9 cellular contexts compared by ENCODE assay signal in the genomic region with DNA sequence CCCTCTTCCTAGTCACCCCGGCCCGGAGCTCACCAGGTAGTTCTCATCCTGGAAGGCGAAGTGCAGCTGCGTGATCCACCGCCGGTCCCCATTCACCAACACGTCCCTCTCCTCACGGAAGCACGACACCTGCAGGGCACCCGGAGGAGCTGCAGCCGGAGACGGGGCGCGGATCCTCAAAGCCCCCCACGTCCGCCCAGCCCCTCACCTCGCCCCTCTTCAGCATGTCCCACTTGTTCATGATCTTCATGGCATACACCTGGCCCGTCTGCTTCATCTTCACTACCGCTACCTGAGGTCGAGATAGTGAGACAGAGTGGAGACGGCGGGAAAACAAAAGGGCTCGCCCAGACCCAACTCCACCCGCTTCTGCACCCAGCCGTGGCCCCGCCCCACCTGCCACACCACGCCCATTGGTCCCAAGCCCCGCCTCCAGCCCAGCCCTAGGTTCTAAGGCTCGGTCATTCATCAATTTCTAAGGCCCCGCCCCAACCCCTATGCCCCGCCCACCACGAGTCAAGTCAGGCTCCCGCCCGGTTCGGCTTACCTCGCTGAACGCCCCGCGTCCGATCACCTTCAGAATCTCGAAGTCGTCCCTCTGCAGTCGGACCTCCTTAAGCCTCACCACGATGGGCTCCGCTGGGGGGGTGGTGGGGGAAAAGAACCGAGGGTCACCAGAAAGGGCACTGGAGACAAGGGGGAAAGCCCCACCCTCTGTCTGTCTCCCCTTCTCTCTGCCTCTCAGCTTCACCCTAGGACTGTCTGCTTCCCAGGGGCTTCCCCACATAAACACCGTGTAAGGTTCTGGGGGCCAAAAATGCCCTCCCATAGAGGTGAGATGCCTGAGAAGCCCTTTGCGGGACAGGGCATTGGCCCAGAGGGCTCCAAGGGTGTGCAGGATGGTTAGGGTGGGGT. TPM values are rescaled to one million over a fixed set of nuclear protein-coding genes. Genes with fewer than 3 reads are reported as not detected.
DNase-seq lines count a peak whose midpoint lies in the region; ATAC-seq and TF ChIP-seq lines count a peak whose summit lies in the region.
"Had no signal": no experiment of that assay in that cellular context is flagged by ENCODE, and none has a peak within 500 bp of the region (broad histone marks: within the 10 kb centered on the region; RNA-seq: fewer than 3 reads in every experiment).

No MANE protein-coding gene starts in this region.

- H3K27ac Mint-ChIP-seq in CD8-positive, alpha-beta memory T cell: peak overlapping the region in 5 of 8 donors; percentile 0 to 84 (median 67)
- H3K27ac Mint-ChIP-seq in T-cell: peak overlapping the region in 1 of 2 donors; percentile 80

- H3K4me1 ChIP-seq in CD8-positive, alpha-beta memory T cell (ENCODE audit: insufficient read depth, low read length): peaks cover 20% of the 10 kb centered on the region
- peaks cover 8% of the 10 kb centered on the region; the same call in 1 of the 2 replicates for H3K4me1 ChIP-seq in iPS DF 6.9 (ENCODE audit: control insufficient read depth, insufficient read depth, low read length)

- CTCF ChIA-PET in CD8-positive, alpha-beta memory T cell (lab: Charles Lee): interaction anchor here (1.0 to 2.4 kb wide), 6 partner anchors 10 to 69 kb away, joined by 3 to 15 read pairs (median 4); a partner anchor contains a TSS
- CTCF ChIA-PET in T-cell (lab: Charles Lee): interaction anchor here (0.5 to 1.2 kb wide), 6 partner anchors 10 to 662 kb away, joined by 3 to 20 read pairs (median 4); a partner anchor contains a TSS

- H3K4me3 ChIP-seq in CD8-positive, alpha-beta memory T cell (ENCODE audit: low read length): peak overlapping the region; percentile 46
- H3K4me3 ChIP-seq in LNCaP clone FGC (ENCODE audit: low read depth, low read length) (peak overlapping the region; percentile 26), iPS DF 6.9 (ENCODE audit: low read length) (peak overlapping the region; percentile 41; the same call in 1 of the 2 replicates)

- POLR2A ChIA-PET in CD8-positive, alpha-beta memory T cell (lab: Charles Lee): interaction anchor here (1.2 kb wide), 1 partner anchor 10 kb away, joined by 14 read pairs; a partner anchor contains a TSS
- POLR2A ChIA-PET in T-cell (lab: Charles Lee): no interaction called here

- ATAC-seq in GM21447 (IDR thresholded peaks at IDR 0.05; ENCODE audit: unreplicated experiment) (peak; percentile 85), T-cell (replicated peaks in 1 of 4) (peak; percentile 77 to 88 (median 81))

- WGBS in iPS DF 6.9 (ENCODE audit: insufficient coverage, insufficient read length): no CpG with 5 or more reads among the region's 48 CpGs

- no peak overlapping the region for H3K27ac ChIP-seq in CD8-positive, alpha-beta memory T cell (ENCODE audit: low read depth, low read length)
- H3K27ac ChIP-seq in iPS DF 6.9 (ENCODE audit: low read length): no peak overlapping the region

- peaks cover 11 to 21% of the 10 kb centered on the region in 2 donors for H3K27me3 Mint-ChIP-seq in CD8-positive, alpha-beta memory T cell
- H3K27me3 Mint-ChIP-seq in T-cell: peaks cover 13 to 28% of the 10 kb centered on the region in 2 donors

- peaks cover 18 to 24% (median 18%) of the 10 kb centered on the region in 3 donors for H3K4me1 Mint-ChIP-seq in CD8-positive, alpha-beta memory T cell
- peaks cover 21 to 24% (median 23%) of the 10 kb centered on the region in 3 donors for H3K4me1 Mint-ChIP-seq in T-cell

- no peaks in the 10 kb centered on the region for H3K9me3 ChIP-seq in CD8-positive, alpha-beta memory T cell (ENCODE audit: low read length)
- no peaks in the 10 kb centered on the region for H3K9me3 ChIP-seq in iPS DF 6.9 (ENCODE audit: control insufficient read depth, insufficient read depth, low read length)

- peak; percentile 62 for TF ChIP-seq CTCF in LNCaP clone FGC (IDR thresholded peaks at IDR 0.05; ENCODE audit: control insufficient read depth, extremely low read depth, insufficient read depth)

- H3K27me3 ChIP-seq in CD8-positive, alpha-beta memory T cell (ENCODE audit: insufficient read depth, low read length, poor library complexity, severe bottlenecking): peaks cover 5% of the 10 kb centered on the region
- H3K27me3 ChIP-seq in iPS DF 6.9 (ENCODE audit: control insufficient read depth, insufficient read depth, low read length): no peaks in the 10 kb centered on the region

- DNase-seq in CD8-positive, alpha-beta memory T cell: peak; percentile 60 to 83 (median 81)
- DNase-seq in LNCaP clone FGC (ENCODE audit: low read depth) (peak; percentile 39), T-cell (peak; percentile 38 to 84 (median 70)), iPS DF 6.9 (ENCODE audit: low read depth, low spot score) (no peak), superior temporal gyrus (ENCODE audit: extremely low spot score) (no peak)
- DNase-seq in activated naive CD8-positive, alpha-beta T cell treated with anti-CD3 and anti-CD28 coated beads, Interleukin-2, amount 50 U/mL, for 16 hours (ENCODE audit: low read depth, low spot score): peak; percentile 64
- peak; percentile 77 to 95 for DNase-seq in stimulated activated CD4-positive, alpha-beta T cell treated with anti-CD3 and anti-CD28 coated beads, Interleukin-12 subunit alpha, Interleukin-12 subunit beta, amount 100 ng/mL, for 24 hours (ENCODE audit: low read depth in 2 of 2)

- H3K9me3 Mint-ChIP-seq in CD8-positive, alpha-beta memory T cell: no peaks in the 10 kb centered on the region
- no peaks in the 10 kb centered on the region for H3K9me3 Mint-ChIP-seq in T-cell

- H3K36me3 Mint-ChIP-seq in CD8-positive, alpha-beta memory T cell: peaks cover 2 to 26% (median 14%) of the 10 kb centered on the region in 3 donors
- H3K36me3 Mint-ChIP-seq in T-cell: peaks cover 15% of the 10 kb centered on the region

- H3K4me3 Mint-ChIP-seq in CD8-positive, alpha-beta memory T cell: peak overlapping the region in 6 of 7 donors; percentile 78 to 93 (median 84)
- peak overlapping the region; percentile 67 to 77 (median 68) for H3K4me3 Mint-ChIP-seq in T-cell

- no peaks in the 10 kb centered on the region for H3K36me3 ChIP-seq in CD8-positive, alpha-beta memory T cell (ENCODE audit: insufficient read depth, low read length)
- peaks cover 5% of the 10 kb centered on the region; the same call in 1 of the 2 replicates for H3K36me3 ChIP-seq in iPS DF 6.9 (ENCODE audit: control insufficient read depth, insufficient read depth, low read length)

RNA-seq across cellular contexts. Expression of a gene that starts 2.8 kb away (rescaled TPM):
- 10 to 100 TPM; 27.1 to 28.2 TPM for total RNA-seq in CD8-positive, alpha-beta memory T cell
- 1.6 TPM for polyA plus RNA-seq in CD8-positive, alpha-beta memory T cell
- 10 to 100 TPM; 31.4 to 46.4 (median 36.9) TPM for total RNA-seq in T-cell

RNA-seq across cellular contexts. Expression of a gene that starts 10.4 kb away (rescaled TPM):
- total RNA-seq in CD8-positive, alpha-beta memory T cell: 1 to 10 TPM; 2.5 to 2.6 TPM
- 0.23 TPM for polyA plus RNA-seq in CD8-positive, alpha-beta memory T cell
- total RNA-seq in T-cell: 1 to 10 TPM in 3 of 5 donors, under 1 TPM in 2; 0.89 to 2.1 (median 1.3) TPM

RNA-seq across cellular contexts. Expression of a gene that starts 13.2 kb away (rescaled TPM):
- 10 to 100 TPM; 57.6 to 62.9 TPM for total RNA-seq in CD8-positive, alpha-beta memory T cell
- polyA plus RNA-seq in CD8-positive, alpha-beta memory T cell: 25.6 TPM
- 10 to 100 TPM; 28.4 to 53.3 (median 44.6) TPM for total RNA-seq in T-cell

RNA-seq across cellular contexts. Expression of a gene that starts 35.6 kb away (rescaled TPM):
- total RNA-seq in CD8-positive, alpha-beta memory T cell: under 1 TPM; 0.16 to 0.22 TPM
- not detected for polyA plus RNA-seq in CD8-positive, alpha-beta memory T cell
- under 1 TPM; 0.20 to 0.47 (median 0.38) TPM for total RNA-seq in T-cell
- total RNA-seq: RPMI7951 had no signal

RNA-seq across cellular contexts. Expression of a gene that starts 46.2 kb away (rescaled TPM):
- not detected for total RNA-seq in CD8-positive, alpha-beta memory T cell
- not detected for polyA plus RNA-seq in CD8-positive, alpha-beta memory T cell
- not detected for total RNA-seq in T-cell
- total RNA-seq: RPMI7951 had no signal

Comparison
In these comparisons a context has a peak if more than half of its experiments do, and no peak if none do; other contexts are left out.
1. DNase-seq: peak in CD8-positive, alpha-beta memory T cell (5 of 5), LNCaP clone FGC (single experiment), T-cell (34 of 34), activated naive CD8-positive, alpha-beta T cell treated with anti-CD3 and anti-CD28 coated beads, Interleukin-2, amount 50 U/mL, for 16 hours (single experiment) and stimulated activated CD4-positive, alpha-beta T cell treated with anti-CD3 and anti-CD28 coated beads, Interleukin-12 subunit alpha, Interleukin-12 subunit beta, amount 100 ng/mL, for 24 hours (2 of 2); none in iPS DF 6.9 (single experiment) and superior temporal gyrus (single experiment).
2. Peak in every context shown above with its lines, with median percentiles within 50 percentile points of each other: H3K4me3 ChIP-seq.